8 cellular contexts compared by ENCODE assay signal in genomic region chr11:808427-809286, GRCh38. TPM values are rescaled to one million over a fixed set of nuclear protein-coding genes. Genes with fewer than 3 reads are reported as not detected.
DNase-seq lines count a peak whose midpoint lies in the region; TF ChIP-seq lines count a peak whose summit lies in the region.

No MANE protein-coding gene starts in this region.

- H3K36me3 ChIP-seq in SK-N-MC (ENCODE audit: insufficient read depth, low read length): peaks cover 34% of the 10 kb centered on the region
- peaks cover 27% of the 10 kb centered on the region for H3K36me3 ChIP-seq in osteoblast (ENCODE audit: insufficient read depth, low read length)

- H3K79me2 ChIP-seq in osteoblast (ENCODE audit: insufficient read depth, low read length): peaks cover 43% of the 10 kb centered on the region

- no peaks in the 10 kb centered on the region for H3K27me3 ChIP-seq in osteoblast (ENCODE audit: insufficient read depth, low read length)

- H3K9me3 ChIP-seq in SK-N-MC (ENCODE audit: low read depth, low read length) (no peaks in the 10 kb centered on the region), osteoblast (ENCODE audit: low read depth, low read length) (no peaks in the 10 kb centered on the region)

- peak overlapping the region; percentile 96 for H3K4me3 ChIP-seq in SK-N-MC
- peak overlapping the region; percentile 82 for H3K4me3 ChIP-seq in osteoblast (ENCODE audit: insufficient read depth, low read length)

- DNase-seq in stimulated activated naive CD4-positive, alpha-beta T cell treated with Interleukin-2 at 50 U/mL for 16 hours (lab: John Stamatoyannopoulos, UW): peak; percentile 36
- DNase-seq in stimulated activated naive CD4-positive, alpha-beta T cell (lab: John Stamatoyannopoulos, UW): no peak
- no peak for DNase-seq in SK-N-MC (ENCODE audit: low read depth, low spot score)
- DNase-seq in epithelial cell of prostate (ENCODE audit: low read depth, low spot score): no peak
- DNase-seq in osteoblast (ENCODE audit: insufficient read length, low spot score, missing footprints): peak; percentile 94
- DNase-seq in NCI-H345 treated with DMSO at 0.1 percent for 48 hours (lab: John Stamatoyannopoulos, UW; ENCODE audit: unreplicated experiment): no peak
- DNase-seq in NCI-H1417 (lab: John Stamatoyannopoulos, UW): no peak
- no peak for DNase-seq in cortex of kidney (lab: John Stamatoyannopoulos, UW)

- H3K4me2 ChIP-seq in osteoblast (ENCODE audit: insufficient read depth, low read length): peak overlapping the region; percentile 98

- TF ChIP-seq CTCF in osteoblast (IDR thresholded peaks at IDR 0.05; ENCODE audit: extremely low read depth, low read depth, low read length): no peak

- H3K27ac ChIP-seq in SK-N-MC: peak overlapping the region; percentile 99; the same call in 1 of the 2 replicates
- peak overlapping the region; percentile 92 for H3K27ac ChIP-seq in epithelial cell of prostate
- H3K27ac ChIP-seq in osteoblast (ENCODE audit: low read depth, low read length): peak overlapping the region; percentile 99

- peaks cover 36% of the 10 kb centered on the region for H3K4me1 ChIP-seq in osteoblast (ENCODE audit: insufficient read depth, low read length)

- H2AFZ ChIP-seq in osteoblast (ENCODE audit: low read length): peak overlapping the region; percentile 97

- H4K20me1 ChIP-seq in osteoblast (ENCODE audit: insufficient read depth, low read length): peaks cover 30% of the 10 kb centered on the region

- peak overlapping the region; percentile 96 for H3K9ac ChIP-seq in SK-N-MC (ENCODE audit: insufficient read length)

RNA-seq across cellular contexts. Expression of gene RPLP2, which starts 1.1 kb away (rescaled TPM):
- total RNA-seq in osteoblast: 227 and 386 TPM in 2 replicates

RNA-seq across cellular contexts. Expression of gene PIDD1, which starts 3.6 kb away (rescaled TPM):
- 5.9 and 6.5 TPM in 2 replicates for total RNA-seq in osteoblast

RNA-seq across cellular contexts. Expression of gene PNPLA2, which starts 10.1 kb away (rescaled TPM):
- total RNA-seq in osteoblast: 32.1 and 32.6 TPM in 2 replicates

RNA-seq across cellular contexts. Expression of gene SLC25A22, which starts 10.6 kb away (rescaled TPM):
- 8.0 and 9.0 TPM in 2 replicates for total RNA-seq in osteoblast

RNA-seq across cellular contexts. Expression of gene CEND1, which starts 18.8 kb away (rescaled TPM):
- total RNA-seq in osteoblast: not detected in 2 replicates

Comparison
In these comparisons a context has a peak if more than half of its experiments do, and no peak if none do; other contexts are left out.
1. DNase-seq: peak in stimulated activated naive CD4-positive, alpha-beta T cell treated with Interleukin-2 at 50 U/mL for 16 hours (single experiment) and osteoblast (single experiment); none in stimulated activated naive CD4-positive, alpha-beta T cell (0 of 6), SK-N-MC (single experiment), epithelial cell of prostate (single experiment), NCI-H345 treated with DMSO at 0.1 percent for 48 hours (single experiment), NCI-H1417 (0 of 3) and cortex of kidney (single experiment).
2. Peak in every context shown above with its lines, with median percentiles within 50 percentile points of each other: H3K27ac ChIP-seq.